In the genomic region with DNA sequence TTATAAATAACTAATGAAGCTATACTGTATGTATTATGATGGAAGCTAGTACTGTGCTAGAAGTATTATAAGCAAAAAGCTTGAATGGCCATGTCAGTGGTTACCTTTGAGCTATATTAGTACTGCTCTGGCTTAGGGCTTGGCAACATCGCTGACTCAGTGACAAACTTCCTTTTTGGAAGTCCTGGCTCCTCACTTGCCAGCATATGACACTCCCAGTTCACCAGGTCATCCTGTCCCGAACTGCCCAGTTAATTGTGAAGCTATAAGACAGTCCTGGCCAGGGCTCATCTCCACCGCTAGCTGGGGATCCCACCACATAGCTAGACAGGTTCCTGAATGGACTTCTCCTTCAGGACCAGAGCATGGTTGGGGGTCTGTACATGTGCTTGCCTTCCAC, we compare ENCODE assay signal across 13 cellular contexts. TPM values are rescaled to one million over a fixed set of nuclear protein-coding genes. Genes with fewer than 3 reads are reported as not detected.
DNase-seq lines count a peak whose midpoint lies in the region; ATAC-seq and TF ChIP-seq lines count a peak whose summit lies in the region.
"Had no signal": no experiment of that assay in that cellular context is flagged by ENCODE, and none has a peak within 500 bp of the region (broad histone marks: within the 10 kb centered on the region; RNA-seq: fewer than 3 reads in every experiment).

No MANE protein-coding gene starts in this region.

- H3K36me3 Mint-ChIP-seq in stimulated activated memory B cell treated with anti-CD40 and anti-IgM and Interleukin-4, amounts not matched to agents 10 μg/mL and 1 μg/mL and 100 μg/mL, for 72 hours, result peaks cover 35% of the 10 kb centered on the region

- TF ChIP-seq CTCF in right lobe of liver (IDR thresholded peaks at IDR 0.05) (no peak), BE2C (IDR thresholded peaks at IDR 0.05; ENCODE audit: low read depth, low read length) (no peak)

- peak overlapping the region; percentile 29 for H3K27ac Mint-ChIP-seq in stimulated activated memory B cell treated with anti-CD40 and anti-IgM and Interleukin-4, amounts not matched to agents 10 μg/mL and 1 μg/mL and 100 μg/mL, for 72 hours
- H3K27ac Mint-ChIP-seq: nephron had no signal

- intact Hi-C loops in right lobe of liver (cut with DNase I), result no loop called here

- peak; percentile 84 to 91 (median 86) for ATAC-seq in right lobe of liver
- no peak for ATAC-seq in stimulated activated memory B cell treated with anti-CD40 and anti-IgM and Interleukin-4, amounts not matched to agents 10 μg/mL and 1 μg/mL and 100 μg/mL, for 72 hours
- ATAC-seq in GM21737 (IDR thresholded peaks at IDR 0.05; ENCODE audit: unreplicated experiment), result no peak

- H3K27ac ChIP-seq in right lobe of liver, result peak overlapping the region in 2 of 3 donors; percentile 37 to 60

- H3K9me3 ChIP-seq in right lobe of liver (no peaks in the 10 kb centered on the region), BE2C (no peaks in the 10 kb centered on the region)
- H3K9me3 ChIP-seq: HAP-1 had no signal

- H3K4me3 Mint-ChIP-seq in stimulated activated memory B cell treated with anti-CD40 and anti-IgM and Interleukin-4, amounts not matched to agents 10 μg/mL and 1 μg/mL and 100 μg/mL, for 72 hours, result no peak overlapping the region
- H3K4me3 Mint-ChIP-seq: nephron; T-helper 2 cell treated with Interferon-gamma antibody and Interleukin-4, amounts not matched to agents 5 μg/mL and 100 μg/mL, for 36 hours had no signal

- peaks cover 44% of the 10 kb centered on the region for H3K4me1 Mint-ChIP-seq in stimulated activated memory B cell treated with anti-CD40 and anti-IgM and Interleukin-4, amounts not matched to agents 10 μg/mL and 1 μg/mL and 100 μg/mL, for 72 hours

- H3K9me3 Mint-ChIP-seq in stimulated activated memory B cell treated with anti-CD40 and anti-IgM and Interleukin-4, amounts not matched to agents 10 μg/mL and 1 μg/mL and 100 μg/mL, for 72 hours, result no peaks in the 10 kb centered on the region
- H3K9me3 Mint-ChIP-seq: nephron; T-helper 2 cell treated with Interferon-gamma antibody and Interleukin-4, amounts not matched to agents 5 μg/mL and 100 μg/mL, for 36 hours had no signal

- no peaks in the 10 kb centered on the region for H3K27me3 Mint-ChIP-seq in stimulated activated memory B cell treated with anti-CD40 and anti-IgM and Interleukin-4, amounts not matched to agents 10 μg/mL and 1 μg/mL and 100 μg/mL, for 72 hours

- TF ChIP-seq POLR2A in right lobe of liver (IDR thresholded peaks at IDR 0.05), result peak; percentile 22

- 10% methylated on average over 2 of the region's 3 CpGs for WGBS in right lobe of liver (ENCODE audit: insufficient coverage, low coverage, low lambda C conversion rate, missing lambda C conversion rate)

- DNase-seq in LHCN-M2 (ENCODE audit: low read depth) (peak; percentile 59), dermis microvascular lymphatic vessel endothelial cell (ENCODE audit: low read depth in 2 of 2) (peak; percentile 89 to 93), right lobe of liver (peak; percentile 59 to 62 (median 60)), BE2C (no peak), SW 1271 (lab: John Stamatoyannopoulos, UW) (no peak)
- DNase-seq in activated naive CD4-positive, alpha-beta T cell treated with anti-CD3 and anti-CD28 coated beads, Interleukin-2, amount 50 U/mL, for 16 hours, result no peak
- DNase-seq: Calu3, Karpas-422 had no signal

- no peaks in the 10 kb centered on the region for H3K36me3 ChIP-seq in right lobe of liver
- H3K36me3 ChIP-seq in BE2C, result no peaks in the 10 kb centered on the region
- H3K36me3 ChIP-seq: HAP-1 had no signal

- H3K4me3 ChIP-seq in right lobe of liver (no peak overlapping the region), BE2C (ENCODE audit: low read depth, low read length) (no peak overlapping the region)
- H3K4me3 ChIP-seq: HAP-1 had no signal

- H3K27me3 ChIP-seq in right lobe of liver (no peaks in the 10 kb centered on the region), BE2C (no peaks in the 10 kb centered on the region)

- H3K4me1 ChIP-seq in right lobe of liver (peaks cover 0 to 36% (median 6%) of the 10 kb centered on the region in 4 donors), BE2C (no peaks in the 10 kb centered on the region)
- H3K4me1 ChIP-seq: HAP-1 had no signal

RNA-seq across cellular contexts. Expression of a gene that starts 31.9 kb away (rescaled TPM):
- total RNA-seq in LHCN-M2 (2014; rRNA removed), result 34.6 and 39.1 TPM in 2 replicates
- polyA plus RNA-seq in LHCN-M2 (2012), result 18.0 TPM
- 55.8 and 56.8 TPM in 2 replicates for total RNA-seq in dermis microvascular lymphatic vessel endothelial cell
- total RNA-seq in right lobe of liver, result 10 to 100 TPM in 4 of 6 experiments, 1 to 10 TPM in 2; 5.8 to 50.7 (median 14.3) TPM
- polyA plus RNA-seq in BE2C (2012; ENCODE audit: insufficient read depth, insufficient read length, low read depth), result 5.5 TPM

RNA-seq across cellular contexts. Expression of a gene that starts 56.1 kb away (rescaled TPM):
- 27.3 and 32.8 TPM in 2 replicates for total RNA-seq in LHCN-M2 (2014; rRNA removed)
- polyA plus RNA-seq in LHCN-M2 (2012), result 17.8 TPM
- 18.9 and 27.1 TPM in 2 replicates for total RNA-seq in dermis microvascular lymphatic vessel endothelial cell
- 1 to 10 TPM; 2.2 to 7.4 (median 4.7) TPM for total RNA-seq in right lobe of liver
- 0.96 TPM for polyA plus RNA-seq in BE2C (2012; ENCODE audit: insufficient read depth, insufficient read length, low read depth)

Comparison
In these comparisons a context has a peak if more than half of its experiments do, and no peak if none do; other contexts are left out.
1. DNase-seq: peak in LHCN-M2 (single experiment), dermis microvascular lymphatic vessel endothelial cell (2 of 2) and right lobe of liver (3 of 3); none in BE2C (single experiment), SW 1271 (0 of 2) and activated naive CD4-positive, alpha-beta T cell treated with anti-CD3 and anti-CD28 coated beads, Interleukin-2, amount 50 U/mL, for 16 hours (single experiment).
2. ATAC-seq: peak in right lobe of liver (4 of 4); none in stimulated activated memory B cell treated with anti-CD40 and anti-IgM and Interleukin-4, amounts not matched to agents 10 μg/mL and 1 μg/mL and 100 μg/mL, for 72 hours (single experiment) and GM21737 (single experiment).